19 cellular contexts compared by ENCODE assay signal in the genomic region with DNA sequence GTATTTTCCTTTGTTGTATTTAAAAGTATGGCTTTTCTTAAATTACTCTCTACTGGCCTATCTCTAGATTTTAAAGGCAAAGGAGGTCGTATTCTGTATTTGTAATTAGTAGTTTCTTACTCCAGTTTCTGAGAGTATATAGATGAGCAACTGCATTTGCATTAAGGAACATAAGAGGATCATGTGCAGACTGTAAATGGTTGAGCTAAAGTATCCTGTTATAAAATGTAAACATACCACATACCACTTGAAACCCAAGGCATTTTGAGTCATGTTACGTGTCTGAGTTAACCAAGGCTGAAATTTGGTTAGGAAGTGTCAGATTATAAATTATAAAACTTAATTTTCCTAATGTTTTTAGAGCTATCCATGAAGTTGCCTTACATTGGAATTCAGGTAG.
DNase-seq lines count a peak whose midpoint lies in the region; ATAC-seq, FAIRE-seq and TF ChIP-seq lines count a peak whose summit lies in the region.
"Had no signal": no experiment of that assay in that cellular context is flagged by ENCODE, and none has a peak within 500 bp of the region (broad histone marks: within the 10 kb centered on the region; RNA-seq: fewer than 3 reads in every experiment).

No MANE protein-coding gene starts in this region.

- RAD21 ChIA-PET in GM12878 (lab: Charles Lee; ENCODE audit: unreplicated experiment), result interaction anchor here (0.5 to 3.1 kb wide), 13 partner anchors 8 to 178 kb away, joined by 3 to 13 read pairs (median 3); no protein-coding TSS in a partner anchor

- no peak for TF ChIP-seq RAD21 in GM12878 (IDR thresholded peaks at IDR 0.05; ENCODE audit: insufficient read depth, low read depth, low read length)

- TF ChIP-seq EP300 in GM12878 (IDR thresholded peaks at IDR 0.05; ENCODE audit: borderline replicate concordance in 1 of 2, control insufficient read depth in 1 of 2, low read depth in 2 of 2, low read length in 2 of 2), result no peak; a peak in 1 of 4 replicates

- H2AFZ ChIP-seq in GM12878 (ENCODE audit: control insufficient read depth, low read depth, low read length), result no peak overlapping the region

- H3K9me3 ChIP-seq in DOHH2 (ENCODE audit: control insufficient read depth, insufficient read depth, low read length) (no peaks in the 10 kb centered on the region), GM12878 (replicated peaks; ENCODE audit: control insufficient read depth, insufficient read depth, low read length) (no peaks in the 10 kb centered on the region), mucosa of descending colon (no peaks in the 10 kb centered on the region)
- H3K9me3 ChIP-seq: transverse colon had no signal

- peak; percentile 65 for ATAC-seq in GM21381 (IDR thresholded peaks at IDR 0.05; ENCODE audit: unreplicated experiment)
- peak; percentile 47 for ATAC-seq in HG03064 (IDR thresholded peaks at IDR 0.05; ENCODE audit: low read depth, unreplicated experiment)
- ATAC-seq in GM12878, result peak; percentile 75
- ATAC-seq in GM18505 (IDR thresholded peaks at IDR 0.05; ENCODE audit: unreplicated experiment), result no peak
- ATAC-seq in GM21360 (IDR thresholded peaks at IDR 0.05; ENCODE audit: unreplicated experiment), result no peak
- no peak for ATAC-seq in mucosa of descending colon
- ATAC-seq: stimulated activated memory B cell treated with anti-CD40 and anti-IgM and Interleukin-4, amounts not matched to agents 10 μg/mL and 1 μg/mL and 100 μg/mL, for 72 hours had no signal

- BruUV-seq in GM12878 (replicated peaks; lab: Mats Ljungman, UMichigan), result TSS peak; percentile 37

- no peak for TF ChIP-seq POLR2A in GM12878 (IDR thresholded peaks at IDR 0.05; ENCODE audit: low read depth, low read length)
- TF ChIP-seq POLR2A in GM18505 (IDR thresholded peaks at IDR 0.05; ENCODE audit: borderline replicate concordance, extremely low read depth, insufficient read depth, insufficient read length), result no peak

- in situ Hi-C loops in GM12878 (cut with MboI), result loop anchor here (25.0 kb wide), 1 partner anchor 900 kb away; no protein-coding TSS in a partner anchor

- no peaks in the 10 kb centered on the region for H4K20me1 ChIP-seq in DOHH2 (ENCODE audit: control insufficient read depth, insufficient read depth, low read depth, low read length)
- no peaks in the 10 kb centered on the region for H4K20me1 ChIP-seq in GM12878 (ENCODE audit: control insufficient read depth, insufficient read depth)

- CTCF ChIA-PET in GM12878 (lab: Yijun Ruan, JAX), result interaction anchor here (1.0 to 2.3 kb wide), 11 partner anchors 10 to 177 kb away, joined by 3 to 13 read pairs (median 4); no protein-coding TSS in a partner anchor

- H3K79me2 ChIP-seq in DOHH2 (ENCODE audit: control insufficient read depth, low read length) (no peaks in the 10 kb centered on the region), GM12878 (ENCODE audit: control insufficient read depth, insufficient read depth, low read length) (no peaks in the 10 kb centered on the region)

- POLR2A ChIA-PET in GM12878 (lab: Charles Lee), result interaction anchor here (0.6 to 2.1 kb wide), 5 partner anchors 10 to 177 kb away, joined by 3 to 11 read pairs (median 3); no protein-coding TSS in a partner anchor

- H3F3A ChIP-seq in DOHH2 (ENCODE audit: control insufficient read depth, insufficient read depth), result no peaks in the 10 kb centered on the region

- peak overlapping the region; percentile 30; the same call in 1 of the 2 replicates for H3K4me3 ChIP-seq in DOHH2 (ENCODE audit: low read length)
- no peak overlapping the region for H3K4me3 ChIP-seq in GM12878
- no peak overlapping the region for H3K4me3 ChIP-seq in mucosa of descending colon
- H3K4me3 ChIP-seq: transverse colon had no signal

- no peak for TF ChIP-seq CTCF in DOHH2 (IDR thresholded peaks at IDR 0.05; ENCODE audit: low read depth, low read length, poor library complexity, severe bottlenecking)
- no peak for TF ChIP-seq CTCF in GM12878 (IDR thresholded peaks at IDR 0.05 in 2 of 3, conservative IDR thresholded peaks at IDR 0.05 in 1 of 3; ENCODE audit: control insufficient read depth in 2 of 3, extremely low read depth in 1 of 3, insufficient read depth in 1 of 3, low read depth in 3 of 3, low read length in 3 of 3)
- no peak for TF ChIP-seq CTCF in mucosa of descending colon (IDR thresholded peaks at IDR 0.05)

- WGBS in GM12878 (ENCODE audit: insufficient coverage, insufficient replicate concordance, low lambda C conversion rate, missing lambda C conversion rate), result 10% methylated on average over 2 of the region's 2 CpGs

- H3K36me3 ChIP-seq in DOHH2 (ENCODE audit: control insufficient read depth, low read length), result peaks cover 29% of the 10 kb centered on the region
- H3K36me3 ChIP-seq in GM12878 (ENCODE audit: control insufficient read depth in 2 of 2, insufficient read depth in 2 of 2, low read length in 1 of 2), result peaks cover 0 to 3% of the 10 kb centered on the region in 2 experiments; a peak in 2 of 4 replicates
- no peaks in the 10 kb centered on the region for H3K36me3 ChIP-seq in mucosa of descending colon (ENCODE audit: low read depth)

- H3K9me2 ChIP-seq in DOHH2 (replicated peaks; ENCODE audit: control insufficient read depth, low read length), result no peaks in the 10 kb centered on the region

- peak overlapping the region; percentile 63 for H3K27ac ChIP-seq in DOHH2 (ENCODE audit: low read depth, low read length)
- H3K27ac ChIP-seq in GM12878 (ENCODE audit: control insufficient read depth, insufficient read depth), result peak overlapping the region; percentile 45; the same call in 1 of the 2 replicates
- H3K27ac ChIP-seq: transverse colon had no signal

- H3K27me3 ChIP-seq in DOHH2 (ENCODE audit: control insufficient read depth, low read length), result no peaks in the 10 kb centered on the region
- H3K27me3 ChIP-seq in GM12878 (replicated peaks in 1 of 2; ENCODE audit: control insufficient read depth in 2 of 2, insufficient read depth in 2 of 2, low read length in 1 of 2), result no peaks in the 10 kb centered on the region
- H3K27me3 ChIP-seq: transverse colon had no signal

- DNase-seq in GM12878 (ENCODE audit: low read depth, low spot score) (no peak), mucosa of descending colon (no peak)
- DNase-seq in stimulated activated CD8-positive, alpha-beta memory T cell treated with anti-CD3 and anti-CD28 coated beads, Interleukin-4, amount 100 ng/mL, for 48 hours, result no peak
- DNase-seq: activated CD4-positive, alpha-beta memory T cell treated with anti-CD3 and anti-CD28 coated beads for 36 hours; activated T-cell treated with anti-CD3 and anti-CD28 coated beads, Interleukin-2, amount 50 U/mL, for 48 hours; DMS79 treated with DMSO at 0.1 percent for 48 hours; effector memory CD4-positive, alpha-beta T cell; GOT3; naive B cell; NCI-H774; posterior cingulate gyrus; small intestine; transverse colon had no signal

- peak overlapping the region; percentile 52 for H3K4me2 ChIP-seq in DOHH2 (ENCODE audit: low read length)
- H3K4me2 ChIP-seq in GM12878 (ENCODE audit: control insufficient read depth, insufficient read depth), result peak overlapping the region; percentile 30; the same call in 1 of the 2 replicates

- intact Hi-C loops in GM12878 (cut with micrococcal nuclease; ENCODE audit: unreplicated experiment) (no loop called here), mucosa of descending colon (cut with DNase I, micrococcal nuclease) (no loop called here)

- peaks cover 31% of the 10 kb centered on the region for H3K4me1 ChIP-seq in DOHH2 (ENCODE audit: control insufficient read depth, low read length)
- peaks cover 23% of the 10 kb centered on the region for H3K4me1 ChIP-seq in GM12878 (ENCODE audit: control insufficient read depth, insufficient read depth, low read length)
- no peaks in the 10 kb centered on the region for H3K4me1 ChIP-seq in mucosa of descending colon (ENCODE audit: low read depth)
- H3K4me1 ChIP-seq: transverse colon had no signal

- no peak for FAIRE-seq in GM12878 (lab: Jason Lieb, UNC)
- FAIRE-seq: small intestine had no signal

- SMC1A ChIA-PET in GM12878 (lab: Charles Lee; ENCODE audit: uncharacterized antibody, unreplicated experiment), result interaction anchor here (0.9 to 3.3 kb wide), 16 partner anchors 9 to 177 kb away, joined by 3 to 19 read pairs (median 5); no protein-coding TSS in a partner anchor

- H3K9ac ChIP-seq in GM12878 (ENCODE audit: control insufficient read depth, insufficient read depth, low read length), result no peak overlapping the region

TF ChIP-seq in GM12878, 131 proteins besides CTCF, POLR2A, EP300 and RAD21 (continues in another document):
- peak; percentile 47 to 63; a peak in 3 of 4 replicates for TF ChIP-seq BHLHE40 (IDR thresholded peaks at IDR 0.05; ENCODE audit: borderline replicate concordance in 1 of 2, low read depth in 2 of 2, low read length in 1 of 2)
- no peak for TF ChIP-seq YY1 (IDR thresholded peaks at IDR 0.05; ENCODE audit: low read depth, low read length)
- TF ChIP-seq, protein P1, sequence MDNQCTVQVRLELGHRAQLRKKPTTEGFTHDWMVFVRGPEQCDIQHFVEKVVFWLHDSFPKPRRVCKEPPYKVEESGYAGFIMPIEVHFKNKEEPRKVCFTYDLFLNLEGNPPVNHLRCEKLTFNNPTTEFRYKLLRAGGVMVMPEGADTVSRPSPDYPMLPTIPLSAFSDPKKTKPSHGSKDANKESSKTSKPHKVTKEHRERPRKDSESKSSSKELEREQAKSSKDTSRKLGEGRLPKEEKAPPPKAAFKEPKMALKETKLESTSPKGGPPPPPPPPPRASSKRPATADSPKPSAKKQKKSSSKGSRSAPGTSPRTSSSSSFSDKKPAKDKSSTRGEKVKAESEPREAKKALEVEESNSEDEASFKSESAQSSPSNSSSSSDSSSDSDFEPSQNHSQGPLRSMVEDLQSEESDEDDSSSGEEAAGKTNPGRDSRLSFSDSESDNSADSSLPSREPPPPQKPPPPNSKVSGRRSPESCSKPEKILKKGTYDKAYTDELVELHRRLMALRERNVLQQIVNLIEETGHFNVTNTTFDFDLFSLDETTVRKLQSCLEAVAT (IDR thresholded peaks at IDR 0.05), result no peak
- no peak for TF ChIP-seq PAX8 (IDR thresholded peaks at IDR 0.05)
- TF ChIP-seq ZNF207 (IDR thresholded peaks at IDR 0.05; ENCODE audit: borderline replicate concordance), result no peak
- no peak for TF ChIP-seq ZZZ3 (IDR thresholded peaks at IDR 0.05; ENCODE audit: control insufficient read depth, insufficient read length, low read depth)
- TF ChIP-seq BRCA1 (IDR thresholded peaks at IDR 0.05; ENCODE audit: low read depth, low read length), result no peak
- TF ChIP-seq MTA2 (IDR thresholded peaks at IDR 0.05; ENCODE audit: low read depth), result peak; percentile 8; the same call in 1 of the 2 replicates
- TF ChIP-seq ZNF24 (IDR thresholded peaks at IDR 0.05), result no peak
- no peak for TF ChIP-seq IKZF1 (conservative IDR thresholded peaks at IDR 0.05)

Comparison
In these comparisons a context has a peak if more than half of its experiments do, and no peak if none do; other contexts are left out.
1. ATAC-seq: peak in GM21381 (single experiment), HG03064 (single experiment) and GM12878 (single experiment); none in GM18505 (single experiment), GM21360 (single experiment) and mucosa of descending colon (single experiment).